15 cellular contexts compared by ENCODE assay signal in genomic region chr16:20867585-20867984, GRCh38. TPM values are rescaled to one million over a fixed set of nuclear protein-coding genes. Genes with fewer than 3 reads are reported as not detected.
DNase-seq lines count a peak whose midpoint lies in the region; ATAC-seq lines count a peak whose summit lies in the region.
"Had no signal": no experiment of that assay in that cellular context is flagged by ENCODE, and none has a peak within 500 bp of the region (broad histone marks: within the 10 kb centered on the region; RNA-seq: fewer than 3 reads in every experiment).

No MANE protein-coding gene starts in this region.

- H3K36me3 Mint-ChIP-seq in dendritic cell treated with granulocyte-macrophage colony-stimulating factor and Interleukin-4, amounts not matched to agents 40 ng/mL and 50 ng/mL, for 4 days (ENCODE audit: low read depth), result peaks cover 70% of the 10 kb centered on the region

- DNase-seq in D341Med (ENCODE audit: low spot score), result peak; percentile 39
- peak; percentile 87 for DNase-seq in NCI-H82 treated with DMSO at 0.1 percent for 48 hours (lab: John Stamatoyannopoulos, UW; ENCODE audit: unreplicated experiment)
- DNase-seq in trophoblast cell, result no peak
- DNase-seq in stimulated activated CD4-positive, alpha-beta T cell treated with anti-CD3 and anti-CD28 coated beads, Interleukin-4, amount 100 ng/mL, for 4 hours, result no peak
- DNase-seq in C1 segment of cervical spinal cord (lab: John Stamatoyannopoulos, UW), result no peak
- DNase-seq in pons (ENCODE audit: low spot score), result no peak
- DNase-seq: activated CD4-positive, alpha-beta T cell treated with anti-CD3 and anti-CD28 coated beads, Interleukin-2, amount 50 U/mL, for 48 hours; activated gamma-delta T cell; heart left ventricle; KBM-7; NCI-H2029; SW 1271 had no signal

- no peak overlapping the region for H2AK5ac ChIP-seq in trophoblast cell (ENCODE audit: low read length)

- peaks cover 23 to 25% of the 10 kb centered on the region in 2 experiments for H3K4me1 ChIP-seq in trophoblast cell (ENCODE audit: control insufficient read depth in 1 of 2, insufficient read depth in 2 of 2, low read length in 2 of 2)

- H3K4me1 Mint-ChIP-seq in dendritic cell treated with granulocyte-macrophage colony-stimulating factor and Interleukin-4, amounts not matched to agents 40 ng/mL and 50 ng/mL, for 4 days (ENCODE audit: low read depth), result peaks cover 86% of the 10 kb centered on the region

- no peaks in the 10 kb centered on the region for H3K27me3 Mint-ChIP-seq in dendritic cell treated with granulocyte-macrophage colony-stimulating factor and Interleukin-4, amounts not matched to agents 40 ng/mL and 50 ng/mL, for 4 days

- H3K27ac Mint-ChIP-seq in dendritic cell treated with granulocyte-macrophage colony-stimulating factor and Interleukin-4, amounts not matched to agents 40 ng/mL and 50 ng/mL, for 4 days, result peak overlapping the region; percentile 33

- no CpG with 5 or more reads among the region's 2 CpGs for WGBS in trophoblast cell (ENCODE audit: extremely low coverage, insufficient coverage, insufficient read length)

- H2BK5ac ChIP-seq in trophoblast cell (ENCODE audit: low read depth, low read length, poor library complexity), result no peak overlapping the region

- H3K79me1 ChIP-seq in trophoblast cell (ENCODE audit: low read length), result peaks cover 7% of the 10 kb centered on the region

- H2BK120ac ChIP-seq in trophoblast cell (ENCODE audit: insufficient read depth, low read length, poor library complexity), result no peak overlapping the region

- peaks cover 4% of the 10 kb centered on the region for H3K79me2 ChIP-seq in trophoblast cell (ENCODE audit: control insufficient read depth, insufficient read depth, low read length, poor library complexity)

- no peak for ATAC-seq in HG02884 (IDR thresholded peaks at IDR 0.05; ENCODE audit: unreplicated experiment)

- H3K23ac ChIP-seq in trophoblast cell (ENCODE audit: low read length), result no peak overlapping the region

- no peak overlapping the region for H3K27ac ChIP-seq in trophoblast cell (ENCODE audit: low read depth, low read length)

- H3K14ac ChIP-seq in trophoblast cell (ENCODE audit: low read length), result no peak overlapping the region

- H3K4me3 ChIP-seq in trophoblast cell (ENCODE audit: low read depth, low read length), result no peak overlapping the region
- H3K4me3 ChIP-seq: BLaER1 treated with 17β-estradiol and CSF1 and Interleukin-3, amounts not matched to agents 10 nM and 100 nM; heart left ventricle had no signal

- H3K4ac ChIP-seq in trophoblast cell (ENCODE audit: low read depth, low read length), result peak overlapping the region; percentile 24

- no peak overlapping the region for H3K9ac ChIP-seq in trophoblast cell (ENCODE audit: low read length)
- H3K9ac ChIP-seq: BLaER1 treated with 17β-estradiol and CSF1 and Interleukin-3, amounts not matched to agents 10 nM and 100 nM had no signal

- H2BK12ac ChIP-seq in trophoblast cell (ENCODE audit: low read length), result no peak overlapping the region

- intact Hi-C loops in dendritic cell treated with granulocyte-macrophage colony-stimulating factor and Interleukin-4, amounts not matched to agents 40 ng/mL and 50 ng/mL, for 4 days (cut with micrococcal nuclease), result no loop called here

- no peak overlapping the region for H3K4me2 ChIP-seq in trophoblast cell (ENCODE audit: low read length)

- peaks cover under 1% of the 10 kb centered on the region in 2 experiments for H3K36me3 ChIP-seq in trophoblast cell (ENCODE audit: control insufficient read depth in 1 of 2, insufficient read depth in 2 of 2, low read length in 2 of 2)

- no peak overlapping the region for H4K8ac ChIP-seq in trophoblast cell (ENCODE audit: low read depth, low read length)

- no peak overlapping the region for H2AFZ ChIP-seq in trophoblast cell (ENCODE audit: insufficient read depth, low read length, poor library complexity)

- H4K91ac ChIP-seq in trophoblast cell (ENCODE audit: low read depth, low read length), result no peak overlapping the region

- H3K18ac ChIP-seq in trophoblast cell (ENCODE audit: low read length), result no peak overlapping the region

- H4K12ac ChIP-seq in trophoblast cell (ENCODE audit: low read depth, low read length), result no peak overlapping the region

- H3K9me3 Mint-ChIP-seq in dendritic cell treated with granulocyte-macrophage colony-stimulating factor and Interleukin-4, amounts not matched to agents 40 ng/mL and 50 ng/mL, for 4 days, result no peaks in the 10 kb centered on the region

- H3K9me3 ChIP-seq in trophoblast cell (ENCODE audit: insufficient read depth, low read depth, low read length), result no peaks in the 10 kb centered on the region
- H3K9me3 ChIP-seq: heart left ventricle had no signal

- no peaks in the 10 kb centered on the region for H3K27me3 ChIP-seq in trophoblast cell (ENCODE audit: insufficient read depth, low read length)
- H3K27me3 ChIP-seq: BLaER1 treated with 17β-estradiol and CSF1 and Interleukin-3, amounts not matched to agents 10 nM and 100 nM; heart left ventricle had no signal

- H3K4me3 Mint-ChIP-seq in dendritic cell treated with granulocyte-macrophage colony-stimulating factor and Interleukin-4, amounts not matched to agents 40 ng/mL and 50 ng/mL, for 4 days, result no peak overlapping the region

RNA-seq across cellular contexts. Expression of gene DCUN1D3, which starts 32.6 kb away (rescaled TPM):
- 7.3 and 7.9 TPM in 2 replicates for polyA plus RNA-seq in trophoblast cell (2013)

RNA-seq across cellular contexts. Expression of gene LYRM1, which starts 33.0 kb away (rescaled TPM):
- polyA plus RNA-seq in trophoblast cell (2013), result 14.8 and 16.5 TPM in 2 replicates

Comparison
In these comparisons a context has a peak if more than half of its experiments do, and no peak if none do; other contexts are left out.
1. DNase-seq: peak in D341Med (single experiment) and NCI-H82 treated with DMSO at 0.1 percent for 48 hours (single experiment); none in trophoblast cell (0 of 2), stimulated activated CD4-positive, alpha-beta T cell treated with anti-CD3 and anti-CD28 coated beads, Interleukin-4, amount 100 ng/mL, for 4 hours (0 of 2), C1 segment of cervical spinal cord (0 of 14) and pons (single experiment).